Comparison of ENCODE assay signal across 16 cellular contexts in the genomic region with DNA sequence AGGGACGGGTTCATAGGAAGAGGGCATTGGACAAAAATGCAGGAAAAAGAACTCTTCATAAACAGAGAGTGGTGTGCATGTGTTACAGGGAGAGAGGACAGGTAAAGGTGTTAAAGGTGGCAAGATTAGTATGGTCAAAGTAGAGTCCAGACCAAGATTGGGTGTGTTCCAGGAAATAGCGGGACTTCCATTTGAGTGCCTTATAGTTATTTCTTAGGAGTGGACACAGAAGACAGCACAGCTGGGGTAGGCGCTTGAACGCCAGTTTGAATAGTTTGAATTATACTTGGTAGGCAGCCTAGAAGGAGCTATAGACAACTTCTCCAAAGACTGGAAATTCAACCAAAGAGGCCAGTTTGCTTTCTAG.
DNase-seq lines count a peak whose midpoint lies in the region; ATAC-seq, FAIRE-seq and TF ChIP-seq lines count a peak whose summit lies in the region.
"Had no signal": no experiment of that assay in that cellular context is flagged by ENCODE, and none has a peak within 500 bp of the region (broad histone marks: within the 10 kb centered on the region; RNA-seq: fewer than 3 reads in every experiment).

No MANE protein-coding gene starts in this region.

- H3K4me1 ChIP-seq in Karpas-422 (ENCODE audit: low read length) (peaks cover 30% of the 10 kb centered on the region), pancreas (peaks cover 0 to 12% (median 6%) of the 10 kb centered on the region in 3 donors)

- peak; percentile 20 to 48 (median 31) for ATAC-seq in pancreas

- peak overlapping the region; percentile 2 for H3K4me3 Mint-ChIP-seq in glutamatergic neuron (ENCODE audit: unreplicated experiment)
- H3K4me3 Mint-ChIP-seq: CD4-positive, CD25-positive, alpha-beta regulatory T cell had no signal

- H3K36me3 Mint-ChIP-seq in glutamatergic neuron (ENCODE audit: unreplicated experiment) = no peaks in the 10 kb centered on the region

- peaks cover 3% of the 10 kb centered on the region for H3K9me3 Mint-ChIP-seq in glutamatergic neuron (ENCODE audit: unreplicated experiment)

- H3K9ac ChIP-seq in Karpas-422 (ENCODE audit: low read length) = no peak overlapping the region

- H3K27me3 ChIP-seq in Karpas-422 (ENCODE audit: low read length) = no peaks in the 10 kb centered on the region
- H3K27me3 ChIP-seq in pancreas = no peaks in the 10 kb centered on the region

- no peaks in the 10 kb centered on the region for H3K9me2 ChIP-seq in Karpas-422 (replicated peaks; ENCODE audit: insufficient read depth, low read length)

- H3K9me3 ChIP-seq in Karpas-422 (ENCODE audit: low read length) (no peaks in the 10 kb centered on the region), pancreas (no peaks in the 10 kb centered on the region)

- 55 to 62% methylated on average over 4 of the region's 4 CpGs for WGBS in pancreas, 2 donors

- H3K4me3 ChIP-seq in Karpas-422 (ENCODE audit: low read length) (no peak overlapping the region), pancreas (no peak overlapping the region)
- H3K4me3 ChIP-seq: SK-N-MC had no signal

- DNase-seq in Karpas-422 (no peak), glutamatergic neuron (no peak), pancreas (no peak), OCI-M2 (lab: John Stamatoyannopoulos, UW; ENCODE audit: unreplicated experiment) (no peak), HT-29 (ENCODE audit: low spot score) (no peak), RWPE1 (ENCODE audit: low spot score) (no peak), NCI-H1694 (lab: John Stamatoyannopoulos, UW) (no peak)
- DNase-seq: ACHN; Calu3; CD4-positive, CD25-positive, alpha-beta regulatory T cell; KBM-7; NCI-H1105 treated with DMSO at 0.1 percent for 48 hours; NCI-H1694 treated with DMSO at 0.1 percent for 48 hours; SHP77 had no signal

- CTCF ChIA-PET in RWPE1 (lab: Yijun Ruan, JAX) = no interaction called here

- H4K20me1 ChIP-seq in Karpas-422 (ENCODE audit: insufficient read depth, low read depth, low read length) = no peaks in the 10 kb centered on the region

- TF ChIP-seq CTCF in glutamatergic neuron (IDR thresholded peaks at IDR 0.05; ENCODE audit: partially characterized antibody, unreplicated experiment) (no peak), pancreas (IDR thresholded peaks at IDR 0.05) (no peak), RWPE1 (conservative IDR thresholded peaks at IDR 0.05; ENCODE audit: low read depth) (no peak)

- H3K4me1 Mint-ChIP-seq in glutamatergic neuron (ENCODE audit: low read depth, unreplicated experiment) = peaks cover 39% of the 10 kb centered on the region

- no peaks in the 10 kb centered on the region for H3K79me2 ChIP-seq in Karpas-422 (ENCODE audit: low read length)

- H2AFZ ChIP-seq in Karpas-422 (ENCODE audit: low read length) = no peak overlapping the region

- H3K27ac ChIP-seq in Karpas-422 (ENCODE audit: low read length) (no peak overlapping the region), pancreas (peak overlapping the region in 3 of 4 donors; percentile 8 to 62 (median 43)), RWPE1 (no peak overlapping the region)
- H3K27ac ChIP-seq: SK-N-MC had no signal

- FAIRE-seq in pancreas (lab: Jason Lieb, UNC) = no peak
- FAIRE-seq: GM12892 had no signal

- H3K36me3 ChIP-seq in Karpas-422 (ENCODE audit: insufficient read depth, low read length) (no peaks in the 10 kb centered on the region), pancreas (no peaks in the 10 kb centered on the region)

- intact Hi-C loops in pancreas (cut with DNase I) = no loop called here

- POLR2A ChIA-PET in RWPE1 (lab: Yijun Ruan, JAX; ENCODE audit: low non-redundant PET) = no interaction called here

- peaks cover 4% of the 10 kb centered on the region for H3K27me3 Mint-ChIP-seq in glutamatergic neuron (ENCODE audit: unreplicated experiment)
- H3K27me3 Mint-ChIP-seq: CD4-positive, CD25-positive, alpha-beta regulatory T cell had no signal

- H3K4me2 ChIP-seq in Karpas-422 (ENCODE audit: low read depth, low read length, poor library complexity, severe bottlenecking) = peak overlapping the region; percentile 48

- peak overlapping the region; percentile 39 for H3K27ac Mint-ChIP-seq in glutamatergic neuron (ENCODE audit: unreplicated experiment)

Comparison
In these comparisons a context has a peak if more than half of its experiments do, and no peak if none do; other contexts are left out.
1. H3K27ac ChIP-seq: peak in pancreas (3 of 4); none in Karpas-422 (single experiment) and RWPE1 (single experiment).